14 cellular contexts compared by ENCODE assay signal in the genomic region with DNA sequence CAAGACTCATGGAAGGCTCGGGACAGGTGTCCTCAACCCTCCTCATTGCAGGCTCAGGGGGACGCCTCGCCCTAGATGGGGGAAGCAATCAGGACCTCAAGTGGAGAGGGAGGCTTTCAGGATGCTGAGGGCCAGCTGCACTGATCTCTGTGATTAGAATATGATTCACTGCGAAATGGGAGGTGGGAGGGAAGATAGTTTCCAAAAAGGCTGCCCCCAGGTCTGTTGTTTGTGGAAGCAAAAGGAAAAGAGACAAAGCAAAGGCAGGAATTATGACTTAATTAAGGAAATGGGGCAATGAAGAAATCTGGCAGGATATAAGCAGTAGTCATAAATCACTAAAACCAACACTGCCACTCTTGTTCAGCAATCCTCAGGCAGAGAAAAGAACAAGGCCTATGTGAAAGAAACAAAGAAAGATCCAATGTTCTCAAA.
DNase-seq lines count a peak whose midpoint lies in the region; ATAC-seq and TF ChIP-seq lines count a peak whose summit lies in the region.
"Had no signal": no experiment of that assay in that cellular context is flagged by ENCODE, and none has a peak within 500 bp of the region (broad histone marks: within the 10 kb centered on the region; RNA-seq: fewer than 3 reads in every experiment).

No MANE protein-coding gene starts in this region.

- no peak overlapping the region for H2AFZ ChIP-seq in MM.1S (ENCODE audit: low read length)

- H3K27me3 ChIP-seq in A673 (replicated peaks; ENCODE audit: insufficient read depth, low read depth, low read length, poor library complexity) (no peaks in the 10 kb centered on the region), MM.1S (replicated peaks; ENCODE audit: insufficient read depth, low read length) (no peaks in the 10 kb centered on the region)

- TF ChIP-seq CTCF in A673 (conservative IDR thresholded peaks at IDR 0.05; ENCODE audit: low read depth, low read length): no peak
- no peak for TF ChIP-seq CTCF in fibroblast of villous mesenchyme (IDR thresholded peaks at IDR 0.05; ENCODE audit: insufficient read depth, low read depth, low read length)
- no peak for TF ChIP-seq CTCF in MM.1S (IDR thresholded peaks at IDR 0.05; ENCODE audit: low read length)

- no peak overlapping the region for H3K4me2 ChIP-seq in MM.1S (ENCODE audit: low read depth, low read length)

- H3K9ac ChIP-seq in MM.1S (ENCODE audit: low read length): no peak overlapping the region

- DNase-seq in A673 (ENCODE audit: low spot score): peak; percentile 85
- DNase-seq in MV-4-11 (lab: John Stamatoyannopoulos, UW): peak; percentile 52
- peak; percentile 88 for DNase-seq in SK-MEL-5 (ENCODE audit: low read depth, low spot score)
- DNase-seq in fibroblast of villous mesenchyme (ENCODE audit: low read depth): peak; percentile 52
- no peak for DNase-seq in MM.1S
- DNase-seq in T-helper 9 cell: no peak
- DNase-seq in RPMI8226: no peak
- DNase-seq: activated CD4-positive, alpha-beta T cell treated with anti-CD3 and anti-CD28 coated beads, Interleukin-2, amount 50 U/mL, for 48 hours; activated naive CD4-positive, alpha-beta T cell treated with Interleukin-2 at 50 U/mL for 16 hours; central memory CD4-positive, alpha-beta T cell; NCI-H1092; T-helper 1 cell had no signal

- intact Hi-C loops in A673 (cut with micrococcal nuclease; ENCODE audit: unreplicated experiment): no loop called here

- H3K79me2 ChIP-seq in MM.1S (ENCODE audit: low read length): no peaks in the 10 kb centered on the region

- no peak for ATAC-seq in HG02884 (IDR thresholded peaks at IDR 0.05; ENCODE audit: unreplicated experiment)
- ATAC-seq: HCT116 had no signal

- no TSS peak for BruUV-seq in A673 (replicated peaks; lab: Mats Ljungman, UMichigan)

- CTCF ChIA-PET in A673 (lab: Charles Lee): interaction anchor here (0.7 kb wide), 1 partner anchor 170 kb away, joined by 4 read pairs; a partner anchor contains a TSS

- H3F3A ChIP-seq in MM.1S (ENCODE audit: insufficient read depth, low read length): no peaks in the 10 kb centered on the region

- POLR2A ChIA-PET in A673 (lab: Charles Lee; ENCODE audit: low non-redundant PET): interaction anchor here (0.6 kb wide), 1 partner anchor 1982 kb away, joined by 9 read pairs; no protein-coding TSS in a partner anchor

- no peaks in the 10 kb centered on the region for H3K9me3 ChIP-seq in A673 (ENCODE audit: low read depth, low read length, poor library complexity, severe bottlenecking)
- H3K9me3 ChIP-seq in MM.1S (replicated peaks; ENCODE audit: insufficient read depth, low read length): no peaks in the 10 kb centered on the region

- H3K4me3 ChIP-seq in A673 (ENCODE audit: low read depth, low read length, poor library complexity, severe bottlenecking) (no peak overlapping the region), fibroblast of villous mesenchyme (ENCODE audit: low read depth, low read length) (no peak overlapping the region), MM.1S (ENCODE audit: low read length) (no peak overlapping the region)

- H4K20me1 ChIP-seq in MM.1S (ENCODE audit: insufficient read depth, low read length): no peaks in the 10 kb centered on the region

- peaks cover 20% of the 10 kb centered on the region for H3K4me1 ChIP-seq in A673 (ENCODE audit: insufficient read depth, low read length, poor library complexity, severe bottlenecking)
- no peaks in the 10 kb centered on the region for H3K4me1 ChIP-seq in MM.1S (ENCODE audit: low read length)

- in situ Hi-C loops in SK-MEL-5 (cut with HindIII; ENCODE audit: low pct_unique_long_range_greater_than_20kb, low sequenced_read_pairs): no loop called here

- no peaks in the 10 kb centered on the region for H3K36me3 ChIP-seq in A673 (ENCODE audit: insufficient read depth, low read length, poor library complexity, severe bottlenecking)
- H3K36me3 ChIP-seq in MM.1S (replicated peaks; ENCODE audit: insufficient read depth, low read length): no peaks in the 10 kb centered on the region

- H3K9me2 ChIP-seq in MM.1S (replicated peaks; ENCODE audit: insufficient read depth, low read length): no peaks in the 10 kb centered on the region

- peak overlapping the region; percentile 57 for H3K27ac ChIP-seq in A673 (ENCODE audit: low read depth, low read length, poor library complexity, severe bottlenecking)
- no peak overlapping the region for H3K27ac ChIP-seq in MM.1S (ENCODE audit: low read length)

Comparison
In these comparisons a context has a peak if more than half of its experiments do, and no peak if none do; other contexts are left out.
1. DNase-seq: peak in A673 (single experiment), MV-4-11 (single experiment), SK-MEL-5 (single experiment) and fibroblast of villous mesenchyme (single experiment); none in MM.1S (single experiment), T-helper 9 cell (single experiment) and RPMI8226 (single experiment).